In the genomic region with DNA sequence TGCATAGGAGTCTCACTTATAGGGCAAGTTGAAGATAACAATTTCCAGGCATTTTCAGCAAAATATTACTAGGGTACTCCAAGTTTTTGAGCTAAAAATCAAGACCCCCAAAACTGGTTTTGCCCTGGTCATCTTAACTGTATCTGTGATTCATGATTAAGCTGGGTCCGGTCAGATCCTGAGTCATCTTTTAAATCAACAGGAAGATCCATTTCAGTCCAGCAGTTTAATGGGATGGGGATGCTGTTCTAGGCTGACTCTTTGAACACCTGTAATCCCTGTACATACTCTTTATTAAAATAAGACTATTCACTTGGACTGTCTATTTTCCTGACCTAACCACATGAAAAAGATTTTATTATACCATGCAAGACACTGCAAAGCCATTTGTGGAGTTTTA, we compare ENCODE assay signal across 19 cellular contexts.
DNase-seq lines count a peak whose midpoint lies in the region; ATAC-seq, FAIRE-seq and TF ChIP-seq lines count a peak whose summit lies in the region.
"Had no signal": no experiment of that assay in that cellular context is flagged by ENCODE, and none has a peak within 500 bp of the region (broad histone marks: within the 10 kb centered on the region; RNA-seq: fewer than 3 reads in every experiment).

No MANE protein-coding gene starts in this region.

- DNase-seq in Daoy (ENCODE audit: low read depth) (peak; percentile 12), IMR-90 (peak; percentile 59), bronchial epithelial cell (ENCODE audit: low read depth) (peak; percentile 51), kidney tubule cell (ENCODE audit: low spot score) (peak; percentile 41), GOT3 (lab: John Stamatoyannopoulos, UW) (no peak), GM20000 (ENCODE audit: low spot score) (no peak), mesenteric fat pad (ENCODE audit: low spot score) (no peak), natural killer cell (no peak)
- DNase-seq: Caco-2; CD4-positive, CD25-positive, alpha-beta regulatory T cell; DMS153; Kasumi-1; NCI-H1105 treated with DMSO at 0.1 percent for 48 hours; NCI-H1930; NCI-H526 treated with DMSO at 0.1 percent for 48 hours; RPMI8226; SJCRH30 had no signal

- no TSS peak for BruUV-seq in IMR-90 (replicated peaks; lab: Mats Ljungman, UMichigan)

- no peak overlapping the region for H3K27ac ChIP-seq in IMR-90 (ENCODE audit: insufficient read depth, low read length)
- H3K27ac ChIP-seq: SJCRH30 had no signal

- H3K79me1 ChIP-seq in IMR-90 (ENCODE audit: low read depth in 1 of 2, low read length in 2 of 2) = no peaks in the 10 kb centered on the region

- intact Hi-C loops in IMR-90 (cut with micrococcal nuclease) (no loop called here), natural killer cell (cut with micrococcal nuclease) (no loop called here)

- no peak overlapping the region for H2AK5ac ChIP-seq in IMR-90 (ENCODE audit: low read depth, low read length)

- H4K8ac ChIP-seq in IMR-90 (ENCODE audit: low read depth in 2 of 2, low read length in 2 of 2) = no peak overlapping the region

- H3K4me3 ChIP-seq in IMR-90 (ENCODE audit: insufficient read depth, low read depth, low read length) = no peak overlapping the region
- no peak overlapping the region for H3K4me3 ChIP-seq in bronchial epithelial cell (ENCODE audit: low read depth, low read length)
- H3K4me3 ChIP-seq: SJCRH30 had no signal

- H4K91ac ChIP-seq in IMR-90 (ENCODE audit: insufficient read depth, low read depth, low read length) = no peak overlapping the region

- no peak overlapping the region for H2AFZ ChIP-seq in IMR-90 (replicated peaks; ENCODE audit: low read length, poor library complexity)

- no peak for FAIRE-seq in bronchial epithelial cell (lab: Jason Lieb, UNC)

- TF ChIP-seq CTCF in IMR-90 (conservative IDR thresholded peaks at IDR 0.05; ENCODE audit: low read depth, low read length) (no peak), bronchial epithelial cell (IDR thresholded peaks at IDR 0.05; ENCODE audit: insufficient read depth, low read length, severe bottlenecking) (no peak), GM20000 (IDR thresholded peaks at IDR 0.05; ENCODE audit: extremely low read depth, missing control alignments) (no peak), natural killer cell (IDR thresholded peaks at IDR 0.05) (no peak)

- dilution Hi-C loops in IMR-90 (cut with HindIII; ENCODE audit: low sequenced_read_pairs, unreplicated experiment) = no loop called here

- WGBS in IMR-90 (ENCODE audit: extremely low coverage in 2 of 2, insufficient read length in 1 of 2), 2 experiments = 0% methylated on average over 1 of the region's 1 CpG; no CpG with 5 or more reads in 1 of the 2 experiments

- H3K4me1 ChIP-seq in IMR-90 (ENCODE audit: control insufficient read depth, insufficient read depth, low read length) = peaks cover 3% of the 10 kb centered on the region; the same call in 1 of the 2 replicates
- H3K4me1 ChIP-seq: SJCRH30 had no signal

- ATAC-seq in IMR-90 (ENCODE audit: low read depth) (peak; percentile 66), natural killer cell (no peak)

- POLR2A ChIA-PET in IMR-90 (lab: Charles Lee; ENCODE audit: unreplicated experiment) = interaction anchor here (0.6 kb wide), 1 partner anchor 107 kb away, joined by 3 read pairs; no protein-coding TSS in a partner anchor

- H3K36me3 ChIP-seq in IMR-90 (ENCODE audit: control insufficient read depth, insufficient read depth, low read length) (peaks cover 5% of the 10 kb centered on the region; the same call in 1 of the 2 replicates), bronchial epithelial cell (ENCODE audit: control insufficient read depth, insufficient read depth, low read length) (no peaks in the 10 kb centered on the region)
- H3K36me3 ChIP-seq: SJCRH30 had no signal

- H4K5ac ChIP-seq in IMR-90 (ENCODE audit: low read depth, low read length) = no peak overlapping the region

- H2AK9ac ChIP-seq in IMR-90 (replicated peaks; ENCODE audit: low read depth, low read length, poor library complexity) = no peak overlapping the region

- no peak overlapping the region for H3K27ac Mint-ChIP-seq in natural killer cell
- H3K27ac Mint-ChIP-seq: B cell; CD4-positive, CD25-positive, alpha-beta regulatory T cell; IgD-negative memory B cell had no signal

- H3K36me3 Mint-ChIP-seq in natural killer cell = no peaks in the 10 kb centered on the region
- H3K36me3 Mint-ChIP-seq: CD4-positive, CD25-positive, alpha-beta regulatory T cell; IgD-negative memory B cell had no signal

- CTCF ChIA-PET in IMR-90 (lab: Yijun Ruan, JAX) = no interaction called here

- H3K9me3 Mint-ChIP-seq in natural killer cell = no peaks in the 10 kb centered on the region
- H3K9me3 Mint-ChIP-seq: IgD-negative memory B cell had no signal

- no peak overlapping the region for H3K18ac ChIP-seq in IMR-90 (ENCODE audit: low read depth, low read length)

- H3K4me1 Mint-ChIP-seq in natural killer cell = no peaks in the 10 kb centered on the region
- H3K4me1 Mint-ChIP-seq: B cell; CD4-positive, CD25-positive, alpha-beta regulatory T cell; IgD-negative memory B cell had no signal

- no peak overlapping the region for H2BK15ac ChIP-seq in IMR-90 (ENCODE audit: low read depth, low read length)

- no peak overlapping the region for H3K56ac ChIP-seq in IMR-90 (ENCODE audit: extremely low read depth, insufficient read depth, low read length)

- no peak overlapping the region for H3K23ac ChIP-seq in IMR-90 (ENCODE audit: low read depth, low read length)

- H3K9me3 ChIP-seq in IMR-90 (ENCODE audit: control insufficient read depth, insufficient read depth, low read length) = no peaks in the 10 kb centered on the region
- H3K9me3 ChIP-seq: Caco-2, SJCRH30 had no signal

- H3K4ac ChIP-seq in IMR-90 (ENCODE audit: low read depth, low read length) = no peak overlapping the region

- no peaks in the 10 kb centered on the region for H4K20me1 ChIP-seq in IMR-90 (ENCODE audit: insufficient read depth, low read length)

- no peak for TF ChIP-seq RAD21 in IMR-90 (IDR thresholded peaks at IDR 0.05; ENCODE audit: low read length)

- no peak overlapping the region for H3K4me2 ChIP-seq in IMR-90 (ENCODE audit: low read depth, low read length)

- H3K9me1 ChIP-seq in IMR-90 (ENCODE audit: insufficient read depth, low read length) = peaks cover 4% of the 10 kb centered on the region; the same call in 1 of the 2 replicates

- TF ChIP-seq POLR2A in IMR-90 (IDR thresholded peaks at IDR 0.05; ENCODE audit: low read depth, low read length) = no peak

- no peak overlapping the region for H2BK20ac ChIP-seq in IMR-90 (ENCODE audit: low read depth, low read length)

- in situ Hi-C loops in IMR-90 (cut with MboI; ENCODE audit: low sequenced_read_pairs) = no loop called here

- H3K27me3 Mint-ChIP-seq in natural killer cell (ENCODE audit: low read depth in 2 of 2) = peaks cover 9% of the 10 kb centered on the region in 2 donors
- H3K27me3 Mint-ChIP-seq: IgD-negative memory B cell had no signal

- H2BK5ac ChIP-seq in IMR-90 (ENCODE audit: low read depth, low read length, poor library complexity, severe bottlenecking) = no peak overlapping the region

- no peak overlapping the region for H3K14ac ChIP-seq in IMR-90 (replicated peaks; ENCODE audit: low read depth, low read length)

- H2BK120ac ChIP-seq in IMR-90 (ENCODE audit: low read depth, low read length) = no peak overlapping the region

- no peak overlapping the region for H3K4me3 Mint-ChIP-seq in natural killer cell
- H3K4me3 Mint-ChIP-seq: B cell; CD4-positive, CD25-positive, alpha-beta regulatory T cell; IgD-negative memory B cell had no signal

- H3K27me3 ChIP-seq in IMR-90 (ENCODE audit: control insufficient read depth, insufficient read depth, low read length) = no peaks in the 10 kb centered on the region
- no peaks in the 10 kb centered on the region for H3K27me3 ChIP-seq in bronchial epithelial cell (ENCODE audit: control insufficient read depth, insufficient read depth, low read length)
- H3K27me3 ChIP-seq: SJCRH30 had no signal

- no peak overlapping the region for H3K9ac ChIP-seq in IMR-90 (ENCODE audit: low read depth, low read length)

TF ChIP-seq in IMR-90, 13 proteins besides CTCF, POLR2A, EP300 and RAD21:
- no peak for TF ChIP-seq RFX5 (IDR thresholded peaks at IDR 0.05; ENCODE audit: low read depth, low read length)
- TF ChIP-seq NFE2L2 (IDR thresholded peaks at IDR 0.05; ENCODE audit: low read depth, low read length) = no peak
- no peak for TF ChIP-seq RCOR1 (IDR thresholded peaks at IDR 0.05; ENCODE audit: insufficient replicate concordance, low read length)
- no peak for TF ChIP-seq CHD1 (IDR thresholded peaks at IDR 0.05; ENCODE audit: low read depth, low read length)
- no peak for TF ChIP-seq MAFK (IDR thresholded peaks at IDR 0.05; ENCODE audit: low read depth, low read length)
- TF ChIP-seq SMC3 (IDR thresholded peaks at IDR 0.05; ENCODE audit: low read depth, low read length) = no peak
- TF ChIP-seq MAZ (IDR thresholded peaks at IDR 0.05; ENCODE audit: borderline replicate concordance, low read depth, low read length) = no peak
- TF ChIP-seq, protein P1, sequence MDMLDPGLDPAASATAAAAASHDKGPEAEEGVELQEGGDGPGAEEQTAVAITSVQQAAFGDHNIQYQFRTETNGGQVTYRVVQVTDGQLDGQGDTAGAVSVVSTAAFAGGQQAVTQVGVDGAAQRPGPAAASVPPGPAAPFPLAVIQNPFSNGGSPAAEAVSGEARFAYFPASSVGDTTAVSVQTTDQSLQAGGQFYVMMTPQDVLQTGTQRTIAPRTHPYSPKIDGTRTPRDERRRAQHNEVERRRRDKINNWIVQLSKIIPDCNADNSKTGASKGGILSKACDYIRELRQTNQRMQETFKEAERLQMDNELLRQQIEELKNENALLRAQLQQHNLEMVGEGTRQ (IDR thresholded peaks at IDR 0.05; ENCODE audit: low read depth, low read length) = no peak
- TF ChIP-seq BHLHE40 (IDR thresholded peaks at IDR 0.05; ENCODE audit: low read depth, low read length) = no peak
- no peak for TF ChIP-seq FOS (IDR thresholded peaks at IDR 0.05; ENCODE audit: low read depth, low read length)
- no peak for TF ChIP-seq CEBPB (IDR thresholded peaks at IDR 0.05; ENCODE audit: low read depth, low read length)
- no peak for TF ChIP-seq ELK1 (IDR thresholded peaks at IDR 0.05; ENCODE audit: borderline replicate concordance, low read depth, low read length)

Comparison
In these comparisons a context has a peak if more than half of its experiments do, and no peak if none do; other contexts are left out.
1. DNase-seq: peak in Daoy (single experiment), IMR-90 (single experiment), bronchial epithelial cell (single experiment) and kidney tubule cell (single experiment); none in GOT3 (single experiment), GM20000 (single experiment), mesenteric fat pad (single experiment) and natural killer cell (single experiment).